Comparison of ENCODE assay signal across 1 cellular context in genomic region chr16:17334096-17334495, GRCh38.
TF ChIP-seq lines count a peak whose summit lies in the region.

No MANE protein-coding gene starts in this region.

TF ChIP-seq in IMR-90, 13 proteins besides CTCF, POLR2A, EP300 and RAD21 (continued from another document):
- TF ChIP-seq MAFK (IDR thresholded peaks at IDR 0.05; ENCODE audit: low read depth, low read length) (no peak), MAZ (IDR thresholded peaks at IDR 0.05; ENCODE audit: borderline replicate concordance, low read depth, low read length) (no peak), RCOR1 (IDR thresholded peaks at IDR 0.05; ENCODE audit: insufficient replicate concordance, low read length) (no peak), BHLHE40 (IDR thresholded peaks at IDR 0.05; ENCODE audit: low read depth, low read length) (peak; percentile 78), FOS (IDR thresholded peaks at IDR 0.05; ENCODE audit: low read depth, low read length) (peak; percentile 62)
TF ChIP-seq in IMR-90: peak in this region for 2.
